ENCODE assay signal across 27 cellular contexts in genomic region chr2:12437144-12437543, GRCh38.
"Had no signal": no experiment of that assay in that cellular context is flagged by ENCODE, and none has a peak within 500 bp of the region (broad histone marks: within the 10 kb centered on the region; RNA-seq: fewer than 3 reads in every experiment).

No MANE protein-coding gene starts in this region.

- H3K36me3 ChIP-seq: gastrocnemius medialis, left lung, lower lobe of right lung, right atrium auricular region, stomach, suprapubic skin, tibial artery had no signal

- H3K27me3 ChIP-seq: gastrocnemius medialis, left lung, right atrium auricular region, stomach, suprapubic skin, tibial artery had no signal

- FAIRE-seq: islet of Langerhans, TTC549 had no signal

- H3K4me1 Mint-ChIP-seq: stimulated activated naive B cell treated with anti-CD40 and anti-IgM and Interleukin-4, amounts not matched to agents 10 μg/mL and 1 μg/mL and 100 μg/mL, for 72 hours had no signal

- H3K4me3 Mint-ChIP-seq: activated CD4-positive, alpha-beta memory T cell treated with anti-CD3 and anti-CD28 coated beads for 36 hours; activated CD4-positive, alpha-beta T cell treated with anti-CD3 and anti-CD28 coated beads, Interleukin-2, amount 10 ng/mL, durations not matched to agents 24 days and 14 days; activated T-helper 1 cell treated with anti-CD3 and anti-CD28 coated beads, Interleukin-12 subunit alpha, Interleukin-12 subunit beta, Interleukin-2, Interleukin-4 antibody, amounts not matched to agents 30 ng/mL and 10 ng/mL and 1 ng/mL, durations not matched to agents 14 hours and 24 hours and 36 hours; endodermal cell; natural killer cell treated with Interleukin-12 subunit alpha and Interleukin-12 subunit beta and Interleukin-15 and Interleukin-18, amount 100 ng/mL, for 72 hours; stimulated activated naive B cell treated with anti-CD40 and anti-IgM and Interleukin-4, amounts not matched to agents 10 μg/mL and 1 μg/mL and 100 μg/mL, for 72 hours had no signal

- H3K9me3 Mint-ChIP-seq: activated CD4-positive, alpha-beta memory T cell treated with anti-CD3 and anti-CD28 coated beads for 36 hours; activated naive CD4-positive, alpha-beta T cell treated with anti-CD3 and anti-CD28 coated beads for 36 hours; activated T-helper 1 cell treated with anti-CD3 and anti-CD28 coated beads, Interleukin-12 subunit alpha, Interleukin-12 subunit beta, Interleukin-2, Interleukin-4 antibody, amounts not matched to agents 30 ng/mL and 10 ng/mL and 1 ng/mL, durations not matched to agents 14 hours and 24 hours and 36 hours; endodermal cell; natural killer cell treated with Interleukin-12 subunit alpha and Interleukin-12 subunit beta and Interleukin-15 and Interleukin-18, amount 100 ng/mL, for 72 hours; stimulated activated naive B cell treated with anti-CD40 and anti-IgM and Interleukin-4, amounts not matched to agents 10 μg/mL and 1 μg/mL and 100 μg/mL, for 72 hours had no signal

- H3K9me3 ChIP-seq: gastrocnemius medialis, left lung, lower lobe of right lung, right atrium auricular region, stomach, suprapubic skin, tibial artery had no signal

- H3K36me3 Mint-ChIP-seq: activated CD4-positive, alpha-beta memory T cell treated with anti-CD3 and anti-CD28 coated beads for 36 hours; natural killer cell treated with Interleukin-12 subunit alpha and Interleukin-12 subunit beta and Interleukin-15 and Interleukin-18, amount 100 ng/mL, for 72 hours; stimulated activated naive B cell treated with anti-CD40 and anti-IgM and Interleukin-4, amounts not matched to agents 10 μg/mL and 1 μg/mL and 100 μg/mL, for 72 hours had no signal

- ATAC-seq: gastrocnemius medialis; left lung; lower lobe of right lung; natural killer cell treated with Interleukin-12 subunit alpha and Interleukin-12 subunit beta and Interleukin-15 and Interleukin-18, amount 100 ng/mL, for 72 hours; stimulated activated naive B cell treated with anti-CD40 and anti-IgM and Interleukin-4, amounts not matched to agents 10 μg/mL and 1 μg/mL and 100 μg/mL, for 72 hours had no signal

- H3K27ac ChIP-seq: gastrocnemius medialis, left lung, lower lobe of right lung, right atrium auricular region, stomach, suprapubic skin, tibial artery had no signal

- H3K4me1 ChIP-seq: gastrocnemius medialis, left lung, lower lobe of right lung, right atrium auricular region, suprapubic skin had no signal

- H3K27me3 Mint-ChIP-seq: activated CD4-positive, alpha-beta memory T cell treated with anti-CD3 and anti-CD28 coated beads for 36 hours; activated CD4-positive, alpha-beta T cell treated with anti-CD3 and anti-CD28 coated beads, Interleukin-2, amount 10 ng/mL, durations not matched to agents 24 days and 14 days; natural killer cell treated with Interleukin-12 subunit alpha and Interleukin-12 subunit beta and Interleukin-15 and Interleukin-18, amount 100 ng/mL, for 72 hours had no signal

- H3K4me3 ChIP-seq: gastrocnemius medialis, left lung, lower lobe of right lung, right atrium auricular region, stomach, suprapubic skin, tibial artery had no signal

- H3K27ac Mint-ChIP-seq: activated CD4-positive, alpha-beta memory T cell treated with anti-CD3 and anti-CD28 coated beads for 36 hours; activated CD4-positive, alpha-beta T cell treated with anti-CD3 and anti-CD28 coated beads, Interleukin-2, amount 10 ng/mL, durations not matched to agents 24 days and 14 days; activated naive CD4-positive, alpha-beta T cell treated with anti-CD3 and anti-CD28 coated beads for 36 hours; activated T-helper 1 cell treated with anti-CD3 and anti-CD28 coated beads, Interleukin-12 subunit alpha, Interleukin-12 subunit beta, Interleukin-2, Interleukin-4 antibody, amounts not matched to agents 30 ng/mL and 10 ng/mL and 1 ng/mL, durations not matched to agents 14 hours and 24 hours and 36 hours; endodermal cell; natural killer cell treated with Interleukin-12 subunit alpha and Interleukin-12 subunit beta and Interleukin-15 and Interleukin-18, amount 100 ng/mL, for 72 hours; stimulated activated naive B cell treated with anti-CD40 and anti-IgM and Interleukin-4, amounts not matched to agents 10 μg/mL and 1 μg/mL and 100 μg/mL, for 72 hours had no signal

- DNase-seq: activated CD4-positive, alpha-beta memory T cell treated with anti-CD3 and anti-CD28 coated beads for 36 hours; activated CD4-positive, alpha-beta T cell treated with anti-CD3 and anti-CD28 coated beads, Interleukin-2, amount 10 ng/mL, durations not matched to agents 24 days and 14 days; activated CD4-positive, CD25-positive, alpha-beta regulatory T cell treated with anti-CD3 and anti-CD28 coated beads, Interleukin-2, amount 50 U/mL, for 72 hours; activated CD8-positive, alpha-beta memory T cell treated with anti-CD3 and anti-CD28 coated beads, Interleukin-2, amount 50 U/mL, for 4 hours; activated effector memory CD4-positive, alpha-beta T cell treated with anti-CD3 and anti-CD28 coated beads, Interleukin-2, amount 50 U/mL, for 16 hours; activated naive CD4-positive, alpha-beta T cell treated with anti-CD3 and anti-CD28 coated beads for 36 hours; activated T-cell treated with anti-CD3 and anti-CD28 coated beads, Interleukin-2, amount 50 U/mL, for 1 hour; amygdala; central memory CD4-positive, alpha-beta T cell; endodermal cell; gastrocnemius medialis; glutamatergic neuron; left lung; lower lobe of right lung; mesendoderm; stimulated activated CD4-positive, alpha-beta T cell treated with anti-CD3 and anti-CD28 coated beads, Interleukin-15, amount 100 ng/mL, for 24 hours; stimulated activated CD4-positive, alpha-beta T cell treated with anti-CD3 and anti-CD28 coated beads, Interleukin-2, amount 100 ng/mL, for 24 hours; stimulated activated naive B cell treated with anti-CD40 and anti-IgM and Interleukin-4, amounts not matched to agents 10 μg/mL and 1 μg/mL and 100 μg/mL, for 72 hours; stomach; T-helper 9 cell; tibial artery had no signal
